8 cellular contexts compared by ENCODE assay signal in genomic region chr14:73591690-73592448, GRCh38. TPM values are rescaled to one million over a fixed set of nuclear protein-coding genes. Genes with fewer than 3 reads are reported as not detected.
DNase-seq lines count a peak whose midpoint lies in the region; ATAC-seq and TF ChIP-seq lines count a peak whose summit lies in the region.

A gene with protein sequence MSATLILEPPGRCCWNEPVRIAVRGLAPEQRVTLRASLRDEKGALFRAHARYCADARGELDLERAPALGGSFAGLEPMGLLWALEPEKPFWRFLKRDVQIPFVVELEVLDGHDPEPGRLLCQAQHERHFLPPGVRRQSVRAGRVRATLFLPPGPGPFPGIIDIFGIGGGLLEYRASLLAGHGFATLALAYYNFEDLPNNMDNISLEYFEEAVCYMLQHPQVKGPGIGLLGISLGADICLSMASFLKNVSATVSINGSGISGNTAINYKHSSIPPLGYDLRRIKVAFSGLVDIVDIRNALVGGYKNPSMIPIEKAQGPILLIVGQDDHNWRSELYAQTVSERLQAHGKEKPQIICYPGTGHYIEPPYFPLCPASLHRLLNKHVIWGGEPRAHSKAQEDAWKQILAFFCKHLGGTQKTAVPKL (plus strand): TSS chr14:73591873. CDS start chr14:73591960, 87 bp downstream.

- ATAC-seq in GM23338 = peak; percentile 90
- no peak for ATAC-seq in GM21786 (IDR thresholded peaks at IDR 0.05; ENCODE audit: unreplicated experiment)

- CTCF ChIA-PET in HEK293T (lab: Yijun Ruan, JAX) = no interaction called here

- DNase-seq in DMS153 treated with DMSO at 0.1 percent for 48 hours (lab: John Stamatoyannopoulos, UW; ENCODE audit: unreplicated experiment) (peak; percentile 17), GM23338 (ENCODE audit: low spot score) (peak; percentile 73), RPMI8226 (peak; percentile 42), hepatic stellate cell (ENCODE audit: low spot score) (peak; percentile 35), sigmoid colon (peak; percentile 58), HEK293T (ENCODE audit: extremely low spot score) (no peak)

- H3K4me1 ChIP-seq in GM23338 (ENCODE audit: insufficient read depth) = no peaks in the 10 kb centered on the region
- peaks cover 0 to 11% (median 10%) of the 10 kb centered on the region in 4 donors for H3K4me1 ChIP-seq in sigmoid colon

- peaks cover 4% of the 10 kb centered on the region; the same call in 1 of the 2 replicates for H3F3A ChIP-seq in GM23338 (replicated peaks; ENCODE audit: low read depth)

- H3K4me3 Mint-ChIP-seq in GM23338 = peak within 1 kb of the TSS; percentile 67
- peak within 1 kb of the TSS; percentile 72 for H3K4me3 Mint-ChIP-seq in activated naive CD8-positive, alpha-beta T cell

- H3K9me3 ChIP-seq in sigmoid colon = no peaks in the 10 kb centered on the region

- POLR2A ChIA-PET in HEK293T (lab: Yijun Ruan, JAX) = no interaction called here

- TF ChIP-seq EP300 in sigmoid colon (IDR thresholded peaks at IDR 0.05) = no peak

- H3K4me3 ChIP-seq in GM23338 (peak within 1 kb of the TSS; percentile 77), sigmoid colon (peak within 1 kb of the TSS; percentile 38 to 59 (median 58))

- H3K27me3 ChIP-seq in GM23338 (ENCODE audit: insufficient read depth) (peaks cover 24% of the 10 kb centered on the region), sigmoid colon (no peaks in the 10 kb centered on the region)

- no peaks in the 10 kb centered on the region; the same call in 1 of the 2 replicates for H4K20me1 ChIP-seq in GM23338 (replicated peaks; ENCODE audit: insufficient read depth)

- peak within 1 kb of the TSS; percentile 83 for H3K4me2 ChIP-seq in GM23338

- H3K4me1 Mint-ChIP-seq in GM23338 = no peaks in the 10 kb centered on the region
- peaks cover 11% of the 10 kb centered on the region for H3K4me1 Mint-ChIP-seq in activated naive CD8-positive, alpha-beta T cell (ENCODE audit: low read depth)

- H3K27ac Mint-ChIP-seq in GM23338 = no peak within 1 kb of the TSS
- H3K27ac Mint-ChIP-seq in activated naive CD8-positive, alpha-beta T cell = peak within 1 kb of the TSS; percentile 61

- H3K36me3 Mint-ChIP-seq in GM23338 (ENCODE audit: low read depth) = peaks cover 7% of the 10 kb centered on the region; the same call in 1 of the 3 replicates
- H3K36me3 Mint-ChIP-seq in activated naive CD8-positive, alpha-beta T cell = peaks cover 2% of the 10 kb centered on the region

- TF ChIP-seq POLR2A in sigmoid colon (IDR thresholded peaks at IDR 0.05) = no peak

- TF ChIP-seq CTCF in GM23338 (conservative IDR thresholded peaks at IDR 0.05; ENCODE audit: low read depth in 2 of 2) (peak in 1 of 2 experiments; percentile 12; a peak in 2 of 4 replicates), sigmoid colon (IDR thresholded peaks at IDR 0.05) (no peak)

- no peaks in the 10 kb centered on the region for H3K36me3 ChIP-seq in GM23338 (ENCODE audit: insufficient read depth)
- H3K36me3 ChIP-seq in sigmoid colon = no peaks in the 10 kb centered on the region

- H3K9me2 ChIP-seq in GM23338 (ENCODE audit: insufficient read depth) = no peaks in the 10 kb centered on the region

- peaks cover 5% of the 10 kb centered on the region; the same call in 1 of the 3 replicates for H3K9me3 Mint-ChIP-seq in GM23338
- H3K9me3 Mint-ChIP-seq in activated naive CD8-positive, alpha-beta T cell (ENCODE audit: low read depth) = no peaks in the 10 kb centered on the region

- H3K79me2 ChIP-seq in GM23338 (replicated peaks; ENCODE audit: insufficient read depth) = no peaks in the 10 kb centered on the region

- H3K27me3 Mint-ChIP-seq in GM23338 (ENCODE audit: insufficient read depth, low read depth, poor library complexity) = peaks cover 18% of the 10 kb centered on the region
- no peaks in the 10 kb centered on the region for H3K27me3 Mint-ChIP-seq in activated naive CD8-positive, alpha-beta T cell

- H3K27ac ChIP-seq in GM23338 (ENCODE audit: low read depth) (no peak within 1 kb of the TSS), sigmoid colon (peak within 1 kb of the TSS in 1 of 4 donors; percentile 11)

- WGBS in sigmoid colon, 2 donors = 1 to 2% methylated on average over 89 of the region's 89 CpGs

- intact Hi-C loops in sigmoid colon (cut with DNase I) = no loop called here

- H2AFZ ChIP-seq in GM23338 = peak within 1 kb of the TSS; percentile 97

TF ChIP-seq in GM23338, 12 proteins besides CTCF, POLR2A, EP300 and RAD21:
- TF ChIP-seq ETS1 (IDR thresholded peaks at IDR 0.05) (0 out of 2 replicates have a peak, but pooled peaks have one; percentile 29), EZH2phosphoT487 (IDR thresholded peaks at IDR 0.05; ENCODE audit: unreplicated experiment) (no peak), CREB1 (CRISPR knock-in tag; IDR thresholded peaks at IDR 0.05; ENCODE audit: low read depth) (no peak)

TF ChIP-seq in HEK293T, 16 proteins besides CTCF, POLR2A, EP300 and RAD21:
- no peak for TF ChIP-seq TARDBP (IDR thresholded peaks at IDR 0.05)
- no peak for TF ChIP-seq ARNT (IDR thresholded peaks at IDR 0.05)
- no peak for TF ChIP-seq NFRKB (IDR thresholded peaks at IDR 0.05)

RNA-seq across cellular contexts. Expression of the gene that starts here (rescaled TPM):
- total RNA-seq in GM23338 (2014; rRNA removed; shearing (Covaris generic)) = 1.6 and 3.7 TPM in 2 replicates
- polyA plus RNA-seq in GM23338 (2016; fragmentation: Nextera tagmentation; extraction: Ambion mirVana) (0.97 and 1.0 TPM in 2 replicates), sigmoid colon (1 to 10 TPM; 2.2 to 3.7 (median 3.6) TPM)
- total RNA-seq in sigmoid colon = 1 to 10 TPM in 1 of 4 donors, under 1 TPM in 3; 0.33 to 2.2 (median 0.45) TPM
